Comparison of ENCODE assay signal across 8 cellular contexts in the genomic region with DNA sequence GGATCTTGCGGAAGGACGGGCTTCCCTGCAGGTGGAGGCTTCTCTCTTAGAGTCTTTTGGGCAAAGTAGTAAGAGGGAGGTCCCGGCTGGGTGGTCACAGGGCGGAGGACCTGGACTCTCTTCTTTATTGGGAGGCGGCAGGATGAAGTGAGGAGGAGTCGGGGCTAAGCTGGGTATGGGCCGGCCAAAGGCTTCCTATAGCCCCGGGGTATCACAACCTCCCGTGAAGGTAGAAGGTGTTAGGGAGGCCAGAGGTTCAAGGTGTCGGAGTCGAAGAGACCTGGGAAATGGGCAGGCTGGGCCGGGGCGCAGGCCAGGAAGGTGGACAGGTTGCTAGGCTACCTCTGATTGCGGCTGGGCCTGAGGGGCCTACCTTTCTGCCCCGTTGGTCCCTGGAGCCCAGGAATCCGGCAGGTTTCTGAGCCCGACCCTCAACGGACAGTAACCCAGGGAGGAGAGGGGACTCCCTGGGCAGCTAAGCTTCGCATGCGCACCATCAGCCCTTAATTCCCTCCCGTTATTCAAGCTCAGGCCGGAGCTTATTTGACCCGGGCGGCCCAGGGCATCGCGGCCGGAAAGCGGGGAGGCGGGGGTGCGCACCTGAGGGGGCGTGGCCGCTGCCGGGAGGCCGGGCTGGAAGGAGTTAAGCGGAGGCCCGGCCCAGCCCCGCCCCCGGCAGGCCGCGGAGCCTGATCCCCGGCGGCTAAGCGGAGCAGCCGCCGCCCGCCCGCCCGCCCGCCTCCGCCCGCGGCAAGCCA. TPM values are rescaled to one million over a fixed set of nuclear protein-coding genes. Genes with fewer than 3 reads are reported as not detected.
A peak's percentile ranks its signal among the peaks of the same experiment; 100 is the strongest.
DNase-seq lines count a peak whose midpoint lies in the region; ATAC-seq and TF ChIP-seq lines count a peak whose summit lies in the region.

A gene with protein sequence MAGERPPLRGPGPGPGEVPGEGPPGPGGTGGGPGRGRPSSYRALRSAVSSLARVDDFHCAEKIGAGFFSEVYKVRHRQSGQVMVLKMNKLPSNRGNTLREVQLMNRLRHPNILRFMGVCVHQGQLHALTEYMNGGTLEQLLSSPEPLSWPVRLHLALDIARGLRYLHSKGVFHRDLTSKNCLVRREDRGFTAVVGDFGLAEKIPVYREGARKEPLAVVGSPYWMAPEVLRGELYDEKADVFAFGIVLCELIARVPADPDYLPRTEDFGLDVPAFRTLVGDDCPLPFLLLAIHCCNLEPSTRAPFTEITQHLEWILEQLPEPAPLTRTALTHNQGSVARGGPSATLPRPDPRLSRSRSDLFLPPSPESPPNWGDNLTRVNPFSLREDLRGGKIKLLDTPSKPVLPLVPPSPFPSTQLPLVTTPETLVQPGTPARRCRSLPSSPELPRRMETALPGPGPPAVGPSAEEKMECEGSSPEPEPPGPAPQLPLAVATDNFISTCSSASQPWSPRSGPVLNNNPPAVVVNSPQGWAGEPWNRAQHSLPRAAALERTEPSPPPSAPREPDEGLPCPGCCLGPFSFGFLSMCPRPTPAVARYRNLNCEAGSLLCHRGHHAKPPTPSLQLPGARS (plus strand): TSS at position 685 of the 758 bp plus-strand sequence. CDS start 358 bp downstream, outside the sequence.

- intact Hi-C loops in CD4-positive, alpha-beta memory T cell (cut with micrococcal nuclease), result loop anchor here (1.0 to 2.0 kb wide), 13 partner anchors 9 to 958 kb away; a partner anchor contains a TSS
- intact Hi-C loops in Panc1 (cut with micrococcal nuclease; ENCODE audit: unreplicated experiment), result loop anchor here (5.0 to 10.0 kb wide), 2 partner anchors 37 to 90 kb away; no protein-coding TSS in a partner anchor
- intact Hi-C loops in activated T-helper 1 cell treated with anti-CD3 and anti-CD28 coated beads, Interleukin-12 subunit alpha, Interleukin-12 subunit beta, Interleukin-2, Interleukin-4 antibody, amounts not matched to agents 30 ng/mL and 10 ng/mL and 1 ng/mL, durations not matched to agents 14 hours and 24 hours and 36 hours (cut with micrococcal nuclease), result loop anchor here (1.0 to 2.0 kb wide), 14 partner anchors 15 to 615 kb away; a partner anchor contains a TSS

- H3K4me1 ChIP-seq in CD4-positive, alpha-beta memory T cell (ENCODE audit: insufficient read depth, low read length), result peaks cover 37% of the 10 kb centered on the region
- H3K4me1 ChIP-seq in Panc1 (ENCODE audit: control insufficient read depth, insufficient read depth, low read length) (peaks cover 20% of the 10 kb centered on the region), fibroblast of lung (ENCODE audit: control insufficient read depth, extremely low read depth, insufficient read depth, low read length) (peaks cover 6% of the 10 kb centered on the region)

- no peak for TF ChIP-seq CTCF in Panc1 (IDR thresholded peaks at IDR 0.05)
- no peak for TF ChIP-seq CTCF in fibroblast of lung (conservative IDR thresholded peaks at IDR 0.05 in 1 of 2, IDR thresholded peaks at IDR 0.05 in 1 of 2; ENCODE audit: low read depth in 1 of 2, low read length in 2 of 2)

- H3K27ac Mint-ChIP-seq in CD4-positive, alpha-beta memory T cell, result peak within 1 kb of the TSS; percentile 96 to 100 (median 99)
- peak within 1 kb of the TSS; percentile 99 for H3K27ac Mint-ChIP-seq in activated T-helper 1 cell treated with anti-CD3 and anti-CD28 coated beads, Interleukin-12 subunit alpha, Interleukin-12 subunit beta, Interleukin-2, Interleukin-4 antibody, amounts not matched to agents 30 ng/mL and 10 ng/mL and 1 ng/mL, durations not matched to agents 14 hours and 24 hours and 36 hours
- H3K27ac Mint-ChIP-seq in naive B cell, result peak within 1 kb of the TSS; percentile 96 to 100 (median 99)

- H3K4me1 Mint-ChIP-seq in CD4-positive, alpha-beta memory T cell, result peaks cover 25 to 47% (median 32%) of the 10 kb centered on the region in 4 donors
- peaks cover 34% of the 10 kb centered on the region for H3K4me1 Mint-ChIP-seq in activated T-helper 1 cell treated with anti-CD3 and anti-CD28 coated beads, Interleukin-12 subunit alpha, Interleukin-12 subunit beta, Interleukin-2, Interleukin-4 antibody, amounts not matched to agents 30 ng/mL and 10 ng/mL and 1 ng/mL, durations not matched to agents 14 hours and 24 hours and 36 hours (ENCODE audit: low read depth)
- peaks cover 35 to 53% (median 42%) of the 10 kb centered on the region in 3 donors for H3K4me1 Mint-ChIP-seq in naive B cell

- peak within 1 kb of the TSS; percentile 73 for H2AFZ ChIP-seq in fibroblast of lung (ENCODE audit: low read length)

- POLR2A ChIA-PET in CD4-positive, alpha-beta memory T cell (lab: Charles Lee; ENCODE audit: partially characterized antibody), result interaction anchor here (0.6 to 4.5 kb wide), 17 partner anchors 12 to 532 kb away, joined by 3 to 71 read pairs (median 6); a partner anchor contains a TSS
- POLR2A ChIA-PET in Panc1 (lab: Charles Lee), result interaction anchor here (0.6 kb wide), 1 partner anchor 85 kb away, joined by 4 read pairs; no protein-coding TSS in a partner anchor

- peak within 1 kb of the TSS; percentile 85 for H3K27ac ChIP-seq in CD4-positive, alpha-beta memory T cell (ENCODE audit: low read depth, low read length)
- H3K27ac ChIP-seq in Panc1 (ENCODE audit: low read length), result peak within 1 kb of the TSS; percentile 89
- H3K27ac ChIP-seq in fibroblast of lung (ENCODE audit: insufficient read depth, low read length), result peak within 1 kb of the TSS; percentile 46

- H3K9ac ChIP-seq in fibroblast of lung (ENCODE audit: insufficient read depth, low read length), result peak within 1 kb of the TSS; percentile 65

- CTCF ChIA-PET in CD4-positive, alpha-beta memory T cell (lab: Charles Lee; ENCODE audit: partially characterized antibody), result interaction anchor here (0.9 to 4.4 kb wide), 8 partner anchors 11 to 277 kb away, joined by 3 to 45 read pairs (median 14); a partner anchor contains a TSS
- CTCF ChIA-PET in Panc1 (lab: Charles Lee), result interaction anchor here (0.5 to 1.1 kb wide), 2 partner anchors 152 to 278 kb away, joined by 4 to 10 read pairs; no protein-coding TSS in a partner anchor

- peak within 1 kb of the TSS; percentile 75 to 84 for H3K4me3 ChIP-seq in CD4-positive, alpha-beta memory T cell (ENCODE audit: low read length in 2 of 2)
- H3K4me3 ChIP-seq in Panc1 (ENCODE audit: low read depth in 2 of 2, low read length in 2 of 2) (peak within 1 kb of the TSS; percentile 76 to 99), fibroblast of lung (replicated peaks in 1 of 4; ENCODE audit: control extremely low read depth in 1 of 4, insufficient read depth in 1 of 4, low read depth in 3 of 4, low read length in 4 of 4) (peak within 1 kb of the TSS; percentile 53 to 92 (median 74))

- H3K36me3 ChIP-seq in CD4-positive, alpha-beta memory T cell (ENCODE audit: insufficient read depth, low read length), result peaks cover 17% of the 10 kb centered on the region
- H3K36me3 ChIP-seq in Panc1 (ENCODE audit: control insufficient read depth, insufficient read depth, low read length) (no peaks in the 10 kb centered on the region; the same call in 1 of the 2 replicates), fibroblast of lung (ENCODE audit: control insufficient read depth, insufficient read depth, low read length) (no peaks in the 10 kb centered on the region)

- no peaks in the 10 kb centered on the region for H3K27me3 Mint-ChIP-seq in CD4-positive, alpha-beta memory T cell
- peaks cover 2% of the 10 kb centered on the region for H3K27me3 Mint-ChIP-seq in activated T-helper 1 cell treated with anti-CD3 and anti-CD28 coated beads, Interleukin-12 subunit alpha, Interleukin-12 subunit beta, Interleukin-2, Interleukin-4 antibody, amounts not matched to agents 30 ng/mL and 10 ng/mL and 1 ng/mL, durations not matched to agents 14 hours and 24 hours and 36 hours (ENCODE audit: insufficient read depth)
- no peaks in the 10 kb centered on the region for H3K27me3 Mint-ChIP-seq in naive B cell

- no peaks in the 10 kb centered on the region for H3K9me3 Mint-ChIP-seq in CD4-positive, alpha-beta memory T cell
- H3K9me3 Mint-ChIP-seq in activated T-helper 1 cell treated with anti-CD3 and anti-CD28 coated beads, Interleukin-12 subunit alpha, Interleukin-12 subunit beta, Interleukin-2, Interleukin-4 antibody, amounts not matched to agents 30 ng/mL and 10 ng/mL and 1 ng/mL, durations not matched to agents 14 hours and 24 hours and 36 hours, result no peaks in the 10 kb centered on the region
- no peaks in the 10 kb centered on the region for H3K9me3 Mint-ChIP-seq in naive B cell

- no peaks in the 10 kb centered on the region for H4K20me1 ChIP-seq in fibroblast of lung (ENCODE audit: control insufficient read depth, extremely low read depth, insufficient read depth, low read length)

- no TSS peak for BruUV-seq in Panc1 (replicated peaks; lab: Mats Ljungman, UMichigan)

- H3K36me3 Mint-ChIP-seq in CD4-positive, alpha-beta memory T cell, result peaks cover 15 to 25% of the 10 kb centered on the region in 2 donors
- H3K36me3 Mint-ChIP-seq in activated T-helper 1 cell treated with anti-CD3 and anti-CD28 coated beads, Interleukin-12 subunit alpha, Interleukin-12 subunit beta, Interleukin-2, Interleukin-4 antibody, amounts not matched to agents 30 ng/mL and 10 ng/mL and 1 ng/mL, durations not matched to agents 14 hours and 24 hours and 36 hours (ENCODE audit: low read depth), result peaks cover 18% of the 10 kb centered on the region
- no peaks in the 10 kb centered on the region for H3K36me3 Mint-ChIP-seq in naive B cell

- peak within 1 kb of the TSS; percentile 95 to 100 (median 98) for H3K4me3 Mint-ChIP-seq in CD4-positive, alpha-beta memory T cell
- peak within 1 kb of the TSS; percentile 91 for H3K4me3 Mint-ChIP-seq in activated T-helper 1 cell treated with anti-CD3 and anti-CD28 coated beads, Interleukin-12 subunit alpha, Interleukin-12 subunit beta, Interleukin-2, Interleukin-4 antibody, amounts not matched to agents 30 ng/mL and 10 ng/mL and 1 ng/mL, durations not matched to agents 14 hours and 24 hours and 36 hours
- peak within 1 kb of the TSS; percentile 91 to 100 (median 98) for H3K4me3 Mint-ChIP-seq in naive B cell

- peaks cover 8% of the 10 kb centered on the region for H3K79me2 ChIP-seq in fibroblast of lung (ENCODE audit: control insufficient read depth, insufficient read depth, low read length)

- in situ Hi-C loops in Panc1 (cut with HindIII; ENCODE audit: low pct_unique_long_range_greater_than_20kb, low sequenced_read_pairs), result no loop called here

- ATAC-seq in GM19467 (IDR thresholded peaks at IDR 0.05; ENCODE audit: unreplicated experiment) (peak; percentile 41), Panc1 (peak; percentile 76), naive B cell (ENCODE audit: low read depth in 2 of 2) (peak; percentile 32 to 39)

- peak within 1 kb of the TSS; percentile 96 for H3K4me2 ChIP-seq in fibroblast of lung (ENCODE audit: extremely low read depth, insufficient read depth, low read length)

- H3K27me3 ChIP-seq in CD4-positive, alpha-beta memory T cell (ENCODE audit: insufficient read depth, low read length), result no peaks in the 10 kb centered on the region
- H3K27me3 ChIP-seq in Panc1 (ENCODE audit: control insufficient read depth, insufficient read depth, low read length), result no peaks in the 10 kb centered on the region
- no peaks in the 10 kb centered on the region for H3K27me3 ChIP-seq in fibroblast of lung (ENCODE audit: control insufficient read depth, insufficient read depth, low read length)

- no peaks in the 10 kb centered on the region for H3K9me3 ChIP-seq in CD4-positive, alpha-beta memory T cell (ENCODE audit: control insufficient read depth in 1 of 2, low read length in 2 of 2)
- H3K9me3 ChIP-seq in Panc1 (ENCODE audit: control insufficient read depth, insufficient read depth, low read depth, low read length), result no peaks in the 10 kb centered on the region
- no peaks in the 10 kb centered on the region for H3K9me3 ChIP-seq in fibroblast of lung (ENCODE audit: control insufficient read depth, insufficient read depth, low read depth, low read length)

- peak; percentile 80 to 84 (median 80) for DNase-seq in CD4-positive, alpha-beta memory T cell
- DNase-seq in HS-5 (ENCODE audit: low read depth), result peak; percentile 32
- peak; percentile 18 for DNase-seq in Panc1 (ENCODE audit: low read depth, low spot score)
- DNase-seq in activated T-helper 1 cell treated with anti-CD3 and anti-CD28 coated beads, Interleukin-12 subunit alpha, Interleukin-12 subunit beta, Interleukin-2, Interleukin-4 antibody, amounts not matched to agents 30 ng/mL and 10 ng/mL and 1 ng/mL, durations not matched to agents 14 hours and 24 hours and 36 hours (ENCODE audit: low spot score), result peak; percentile 81
- DNase-seq in fibroblast of lung (ENCODE audit: low read depth in 2 of 2), result peak; percentile 49 to 54
- DNase-seq in naive B cell, result peak; percentile 82
- DNase-seq in stimulated activated CD8-positive, alpha-beta memory T cell treated with anti-CD3 and anti-CD28 coated beads, Interleukin-7, amount 100 ng/mL, for 48 hours (ENCODE audit: extremely low read depth in 1 of 2, low read depth in 1 of 2), result peak; percentile 70 to 75

RNA-seq across cellular contexts. Expression of the gene that starts here (rescaled TPM):
- total RNA-seq in CD4-positive, alpha-beta memory T cell, result 10 to 100 TPM; 48.9 to 53.5 TPM
- 10 to 100 TPM in 1 of 2 donors, 1 to 10 TPM in 1; 3.3 to 17.1 TPM for polyA plus RNA-seq in CD4-positive, alpha-beta memory T cell
- 55.0 TPM for total RNA-seq in Panc1 (2021; ENCODE audit: unreplicated experiment)
- polyA plus RNA-seq in Panc1 (2012; ENCODE audit: insufficient read length), result 40.3 TPM
- total RNA-seq in activated T-helper 1 cell treated with anti-CD3 and anti-CD28 coated beads, Interleukin-12 subunit alpha, Interleukin-12 subunit beta, Interleukin-2, Interleukin-4 antibody, amounts not matched to agents 30 ng/mL and 10 ng/mL and 1 ng/mL, durations not matched to agents 14 hours and 24 hours and 36 hours, result 61.5 and 62.1 TPM in 2 replicates
- 9.4 and 10.5 TPM in 2 replicates for total RNA-seq in fibroblast of lung
- polyA plus RNA-seq in fibroblast of lung, result 12.0 and 12.5 TPM in 2 replicates
- polyA plus RNA-seq in fibroblast of lung (2012), result 16.5 and 19.0 TPM in 2 replicates
- 27.2 and 32.0 TPM in 2 replicates for polyA minus RNA-seq in fibroblast of lung (ENCODE audit: low replicate concordance)
- 10 to 100 TPM in 1 of 6 donors, 1 to 10 TPM in 5; 3.0 to 18.8 (median 6.8) TPM for polyA plus RNA-seq in naive B cell (ENCODE audit: low read depth in 6 of 6)

Comparison
In these comparisons a context has a peak if more than half of its experiments do, and no peak if none do; other contexts are left out.
1. Peak in every context shown above with its lines: DNase-seq, ATAC-seq, H3K4me3 ChIP-seq and H3K27ac ChIP-seq.
2. DNase-seq: peak in every context shown above with its lines; median percentile 82 in naive B cell; 81 in activated T-helper 1 cell treated with anti-CD3 and anti-CD28 coated beads, Interleukin-12 subunit alpha, Interleukin-12 subunit beta, Interleukin-2, Interleukin-4 antibody, amounts not matched to agents 30 ng/mL and 10 ng/mL and 1 ng/mL, durations not matched to agents 14 hours and 24 hours and 36 hours; 80 in CD4-positive, alpha-beta memory T cell; 72 in stimulated activated CD8-positive, alpha-beta memory T cell treated with anti-CD3 and anti-CD28 coated beads, Interleukin-7, amount 100 ng/mL, for 48 hours; 52 in fibroblast of lung; 32 in HS-5; 18 in Panc1.